Comparison of ENCODE assay signal across 3 cellular contexts in the genomic region with DNA sequence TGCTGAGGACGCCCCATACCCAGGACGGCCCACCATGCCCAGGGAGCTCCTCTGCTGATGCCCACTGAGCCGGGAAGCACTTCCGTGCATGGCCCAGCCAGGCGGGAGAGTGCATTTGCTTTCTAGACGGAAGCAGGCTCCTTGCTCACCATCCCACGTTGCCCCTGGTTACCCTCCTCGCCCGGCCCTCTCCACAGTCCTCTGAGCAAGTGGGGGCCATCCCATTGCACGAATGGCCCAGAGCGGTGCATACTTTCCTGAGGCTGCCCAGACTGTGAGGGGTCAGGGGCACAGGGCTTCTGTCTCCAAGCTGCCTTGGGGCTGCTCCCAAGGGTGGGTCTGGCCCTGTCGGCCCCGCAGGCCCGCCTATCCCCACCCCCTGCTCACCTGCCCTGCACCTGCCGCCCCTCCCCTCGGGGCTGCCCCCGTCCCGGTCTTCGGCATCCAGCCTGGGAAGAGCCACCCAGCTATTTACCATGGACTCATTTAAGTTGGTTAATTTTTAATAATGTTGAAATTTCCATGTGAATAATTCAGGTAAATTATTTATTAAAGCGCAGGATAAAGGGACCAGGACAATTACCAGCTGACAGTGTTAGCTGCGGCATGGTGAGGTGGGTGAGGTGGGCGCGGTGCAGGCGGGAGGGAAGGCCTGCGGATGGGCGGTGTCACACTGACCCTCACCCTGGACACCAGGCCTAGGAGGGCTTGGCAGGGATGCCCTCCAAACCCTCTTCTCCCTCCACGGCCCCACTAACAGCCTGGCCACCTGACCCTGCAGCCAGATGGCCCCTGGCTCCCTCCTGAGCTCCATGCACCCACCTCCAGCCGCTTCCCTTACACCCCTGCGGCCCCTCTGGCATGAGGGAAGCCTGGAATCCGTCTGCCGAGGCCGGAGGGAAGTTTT.
TF ChIP-seq lines count a peak whose summit lies in the region.

No MANE protein-coding gene starts in this region.

TF ChIP-seq in SK-N-SH, 30 proteins besides CTCF, POLR2A, EP300 and RAD21 (continues in another document):
- TF ChIP-seq YY1 (IDR thresholded peaks at IDR 0.05; ENCODE audit: low read depth), result no peak
- TF ChIP-seq, protein P1, sequence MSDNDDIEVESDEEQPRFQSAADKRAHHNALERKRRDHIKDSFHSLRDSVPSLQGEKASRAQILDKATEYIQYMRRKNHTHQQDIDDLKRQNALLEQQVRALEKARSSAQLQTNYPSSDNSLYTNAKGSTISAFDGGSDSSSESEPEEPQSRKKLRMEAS (IDR thresholded peaks at IDR 0.05; ENCODE audit: low read depth), result no peak
- TF ChIP-seq, protein P2, sequence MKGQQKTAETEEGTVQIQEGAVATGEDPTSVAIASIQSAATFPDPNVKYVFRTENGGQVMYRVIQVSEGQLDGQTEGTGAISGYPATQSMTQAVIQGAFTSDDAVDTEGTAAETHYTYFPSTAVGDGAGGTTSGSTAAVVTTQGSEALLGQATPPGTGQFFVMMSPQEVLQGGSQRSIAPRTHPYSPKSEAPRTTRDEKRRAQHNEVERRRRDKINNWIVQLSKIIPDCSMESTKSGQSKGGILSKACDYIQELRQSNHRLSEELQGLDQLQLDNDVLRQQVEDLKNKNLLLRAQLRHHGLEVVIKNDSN (IDR thresholded peaks at IDR 0.05; ENCODE audit: borderline replicate concordance, low read depth), result no peak
- no peak for TF ChIP-seq CHD2 (IDR thresholded peaks at IDR 0.05; ENCODE audit: low read length, partially characterized antibody)
- TF ChIP-seq, protein P3, sequence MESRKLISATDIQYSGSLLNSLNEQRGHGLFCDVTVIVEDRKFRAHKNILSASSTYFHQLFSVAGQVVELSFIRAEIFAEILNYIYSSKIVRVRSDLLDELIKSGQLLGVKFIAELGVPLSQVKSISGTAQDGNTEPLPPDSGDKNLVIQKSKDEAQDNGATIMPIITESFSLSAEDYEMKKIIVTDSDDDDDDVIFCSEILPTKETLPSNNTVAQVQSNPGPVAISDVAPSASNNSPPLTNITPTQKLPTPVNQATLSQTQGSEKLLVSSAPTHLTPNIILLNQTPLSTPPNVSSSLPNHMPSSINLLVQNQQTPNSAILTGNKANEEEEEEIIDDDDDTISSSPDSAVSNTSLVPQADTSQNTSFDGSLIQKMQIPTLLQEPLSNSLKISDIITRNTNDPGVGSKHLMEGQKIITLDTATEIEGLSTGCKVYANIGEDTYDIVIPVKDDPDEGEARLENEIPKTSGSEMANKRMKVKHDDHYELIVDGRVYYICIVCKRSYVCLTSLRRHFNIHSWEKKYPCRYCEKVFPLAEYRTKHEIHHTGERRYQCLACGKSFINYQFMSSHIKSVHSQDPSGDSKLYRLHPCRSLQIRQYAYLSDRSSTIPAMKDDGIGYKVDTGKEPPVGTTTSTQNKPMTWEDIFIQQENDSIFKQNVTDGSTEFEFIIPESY (IDR thresholded peaks at IDR 0.05; ENCODE audit: borderline replicate concordance, low read depth), result no peak
- TF ChIP-seq, protein P4, sequence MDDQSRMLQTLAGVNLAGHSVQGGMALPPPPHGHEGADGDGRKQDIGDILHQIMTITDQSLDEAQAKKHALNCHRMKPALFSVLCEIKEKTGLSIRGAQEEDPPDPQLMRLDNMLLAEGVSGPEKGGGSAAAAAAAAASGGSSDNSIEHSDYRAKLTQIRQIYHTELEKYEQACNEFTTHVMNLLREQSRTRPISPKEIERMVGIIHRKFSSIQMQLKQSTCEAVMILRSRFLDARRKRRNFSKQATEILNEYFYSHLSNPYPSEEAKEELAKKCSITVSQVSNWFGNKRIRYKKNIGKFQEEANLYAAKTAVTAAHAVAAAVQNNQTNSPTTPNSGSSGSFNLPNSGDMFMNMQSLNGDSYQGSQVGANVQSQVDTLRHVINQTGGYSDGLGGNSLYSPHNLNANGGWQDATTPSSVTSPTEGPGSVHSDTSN (IDR thresholded peaks at IDR 0.05), result no peak
- no peak for TF ChIP-seq FOSL2 (IDR thresholded peaks at IDR 0.05; ENCODE audit: borderline replicate concordance, low read depth)
- TF ChIP-seq TCF12 (IDR thresholded peaks at IDR 0.05), result no peak
- TF ChIP-seq NRF1 (IDR thresholded peaks at IDR 0.05; ENCODE audit: low read depth, low read length), result no peak
- TF ChIP-seq POLR2AphosphoS5 (IDR thresholded peaks at IDR 0.05; ENCODE audit: low read depth, low read length), result no peak
- TF ChIP-seq TEAD4 (IDR thresholded peaks at IDR 0.05; ENCODE audit: borderline replicate concordance, insufficient read depth), result no peak
- TF ChIP-seq TAF1 (IDR thresholded peaks at IDR 0.05; ENCODE audit: borderline replicate concordance, low read depth, low read length), result no peak
- TF ChIP-seq SMC3 (IDR thresholded peaks at IDR 0.05; ENCODE audit: low read depth, low read length), result no peak
- no peak for TF ChIP-seq NFIC (IDR thresholded peaks at IDR 0.05; ENCODE audit: borderline replicate concordance)
- TF ChIP-seq RXRA (IDR thresholded peaks at IDR 0.05; ENCODE audit: borderline replicate concordance, low read depth), result no peak
- no peak for TF ChIP-seq MEF2A (IDR thresholded peaks at IDR 0.05; ENCODE audit: borderline replicate concordance, low read depth)
- no peak for TF ChIP-seq RCOR1 (IDR thresholded peaks at IDR 0.05; ENCODE audit: low read length)

TF ChIP-seq in SK-N-SH treated with all-trans-retinoic acid at 6 μM for 48 hours, 23 proteins besides CTCF, POLR2A, EP300 and RAD21:
- no peak for TF ChIP-seq OSR1 (CRISPR knock-in tag; IDR thresholded peaks at IDR 0.05)
- TF ChIP-seq ZFP3 (CRISPR knock-in tag; IDR thresholded peaks at IDR 0.05), result no peak
- TF ChIP-seq, protein P5, sequence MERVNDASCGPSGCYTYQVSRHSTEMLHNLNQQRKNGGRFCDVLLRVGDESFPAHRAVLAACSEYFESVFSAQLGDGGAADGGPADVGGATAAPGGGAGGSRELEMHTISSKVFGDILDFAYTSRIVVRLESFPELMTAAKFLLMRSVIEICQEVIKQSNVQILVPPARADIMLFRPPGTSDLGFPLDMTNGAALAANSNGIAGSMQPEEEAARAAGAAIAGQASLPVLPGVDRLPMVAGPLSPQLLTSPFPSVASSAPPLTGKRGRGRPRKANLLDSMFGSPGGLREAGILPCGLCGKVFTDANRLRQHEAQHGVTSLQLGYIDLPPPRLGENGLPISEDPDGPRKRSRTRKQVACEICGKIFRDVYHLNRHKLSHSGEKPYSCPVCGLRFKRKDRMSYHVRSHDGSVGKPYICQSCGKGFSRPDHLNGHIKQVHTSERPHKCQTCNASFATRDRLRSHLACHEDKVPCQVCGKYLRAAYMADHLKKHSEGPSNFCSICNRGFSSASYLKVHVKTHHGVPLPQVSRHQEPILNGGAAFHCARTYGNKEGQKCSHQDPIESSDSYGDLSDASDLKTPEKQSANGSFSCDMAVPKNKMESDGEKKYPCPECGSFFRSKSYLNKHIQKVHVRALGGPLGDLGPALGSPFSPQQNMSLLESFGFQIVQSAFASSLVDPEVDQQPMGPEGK (CRISPR knock-in tag; IDR thresholded peaks at IDR 0.05; ENCODE audit: borderline replicate concordance), result no peak
- no peak for TF ChIP-seq CSDC2 (CRISPR knock-in tag; IDR thresholded peaks at IDR 0.05)
- TF ChIP-seq PPARA (CRISPR knock-in tag; IDR thresholded peaks at IDR 0.05; ENCODE audit: borderline replicate concordance), result no peak
- TF ChIP-seq ZFP30 (CRISPR knock-in tag; IDR thresholded peaks at IDR 0.05), result no peak
- TF ChIP-seq, protein P6, sequence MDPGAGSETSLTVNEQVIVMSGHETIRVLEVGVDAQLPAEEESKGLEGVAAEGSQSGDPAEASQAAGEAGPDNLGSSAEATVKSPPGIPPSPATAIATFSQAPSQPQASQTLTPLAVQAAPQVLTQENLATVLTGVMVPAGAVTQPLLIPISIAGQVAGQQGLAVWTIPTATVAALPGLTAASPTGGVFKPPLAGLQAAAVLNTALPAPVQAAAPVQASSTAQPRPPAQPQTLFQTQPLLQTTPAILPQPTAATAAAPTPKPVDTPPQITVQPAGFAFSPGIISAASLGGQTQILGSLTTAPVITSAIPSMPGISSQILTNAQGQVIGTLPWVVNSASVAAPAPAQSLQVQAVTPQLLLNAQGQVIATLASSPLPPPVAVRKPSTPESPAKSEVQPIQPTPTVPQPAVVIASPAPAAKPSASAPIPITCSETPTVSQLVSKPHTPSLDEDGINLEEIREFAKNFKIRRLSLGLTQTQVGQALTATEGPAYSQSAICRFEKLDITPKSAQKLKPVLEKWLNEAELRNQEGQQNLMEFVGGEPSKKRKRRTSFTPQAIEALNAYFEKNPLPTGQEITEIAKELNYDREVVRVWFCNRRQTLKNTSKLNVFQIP (CRISPR knock-in tag; IDR thresholded peaks at IDR 0.05; ENCODE audit: borderline replicate concordance, low read depth), result no peak
- no peak for TF ChIP-seq RARB (CRISPR knock-in tag; IDR thresholded peaks at IDR 0.05)
- TF ChIP-seq ESRRG (CRISPR knock-in tag; IDR thresholded peaks at IDR 0.05), result no peak
- TF ChIP-seq ZC3H10 (CRISPR knock-in tag; IDR thresholded peaks at IDR 0.05), result no peak
- no peak for TF ChIP-seq TOX (CRISPR knock-in tag; IDR thresholded peaks at IDR 0.05; ENCODE audit: borderline replicate concordance)
- no peak for TF ChIP-seq SNAI2 (CRISPR knock-in tag; IDR thresholded peaks at IDR 0.05)

TF ChIP-seq in HCT116, 20 proteins besides CTCF, POLR2A, EP300 and RAD21:
- TF ChIP-seq, protein P3 (IDR thresholded peaks at IDR 0.05; ENCODE audit: extremely low read depth, insufficient replicate concordance, low read length), result no peak
- TF ChIP-seq, protein P7, sequence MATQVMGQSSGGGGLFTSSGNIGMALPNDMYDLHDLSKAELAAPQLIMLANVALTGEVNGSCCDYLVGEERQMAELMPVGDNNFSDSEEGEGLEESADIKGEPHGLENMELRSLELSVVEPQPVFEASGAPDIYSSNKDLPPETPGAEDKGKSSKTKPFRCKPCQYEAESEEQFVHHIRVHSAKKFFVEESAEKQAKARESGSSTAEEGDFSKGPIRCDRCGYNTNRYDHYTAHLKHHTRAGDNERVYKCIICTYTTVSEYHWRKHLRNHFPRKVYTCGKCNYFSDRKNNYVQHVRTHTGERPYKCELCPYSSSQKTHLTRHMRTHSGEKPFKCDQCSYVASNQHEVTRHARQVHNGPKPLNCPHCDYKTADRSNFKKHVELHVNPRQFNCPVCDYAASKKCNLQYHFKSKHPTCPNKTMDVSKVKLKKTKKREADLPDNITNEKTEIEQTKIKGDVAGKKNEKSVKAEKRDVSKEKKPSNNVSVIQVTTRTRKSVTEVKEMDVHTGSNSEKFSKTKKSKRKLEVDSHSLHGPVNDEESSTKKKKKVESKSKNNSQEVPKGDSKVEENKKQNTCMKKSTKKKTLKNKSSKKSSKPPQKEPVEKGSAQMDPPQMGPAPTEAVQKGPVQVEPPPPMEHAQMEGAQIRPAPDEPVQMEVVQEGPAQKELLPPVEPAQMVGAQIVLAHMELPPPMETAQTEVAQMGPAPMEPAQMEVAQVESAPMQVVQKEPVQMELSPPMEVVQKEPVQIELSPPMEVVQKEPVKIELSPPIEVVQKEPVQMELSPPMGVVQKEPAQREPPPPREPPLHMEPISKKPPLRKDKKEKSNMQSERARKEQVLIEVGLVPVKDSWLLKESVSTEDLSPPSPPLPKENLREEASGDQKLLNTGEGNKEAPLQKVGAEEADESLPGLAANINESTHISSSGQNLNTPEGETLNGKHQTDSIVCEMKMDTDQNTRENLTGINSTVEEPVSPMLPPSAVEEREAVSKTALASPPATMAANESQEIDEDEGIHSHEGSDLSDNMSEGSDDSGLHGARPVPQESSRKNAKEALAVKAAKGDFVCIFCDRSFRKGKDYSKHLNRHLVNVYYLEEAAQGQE (IDR thresholded peaks at IDR 0.05; ENCODE audit: low read depth), result no peak
- TF ChIP-seq, protein P1 (IDR thresholded peaks at IDR 0.05), result no peak
- TF ChIP-seq FOSL1 (IDR thresholded peaks at IDR 0.05; ENCODE audit: low read depth), result no peak
- no peak for TF ChIP-seq JUND (IDR thresholded peaks at IDR 0.05)
- TF ChIP-seq EGR1 (IDR thresholded peaks at IDR 0.05; ENCODE audit: low read depth), result no peak
- TF ChIP-seq EZH2 (IDR thresholded peaks at IDR 0.05), result no peak
- TF ChIP-seq, protein P8, sequence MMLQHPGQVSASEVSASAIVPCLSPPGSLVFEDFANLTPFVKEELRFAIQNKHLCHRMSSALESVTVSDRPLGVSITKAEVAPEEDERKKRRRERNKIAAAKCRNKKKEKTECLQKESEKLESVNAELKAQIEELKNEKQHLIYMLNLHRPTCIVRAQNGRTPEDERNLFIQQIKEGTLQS (IDR thresholded peaks at IDR 0.05), result no peak
- no peak for TF ChIP-seq CBX3 (IDR thresholded peaks at IDR 0.05; ENCODE audit: low read depth)
- TF ChIP-seq SIN3A (IDR thresholded peaks at IDR 0.05; ENCODE audit: low read depth), result no peak
- no peak for TF ChIP-seq CEBPB (IDR thresholded peaks at IDR 0.05; ENCODE audit: low read depth)
- no peak for TF ChIP-seq EZH2phosphoT487 (IDR thresholded peaks at IDR 0.05; ENCODE audit: borderline replicate concordance)
- no peak for TF ChIP-seq ELF1 (IDR thresholded peaks at IDR 0.05; ENCODE audit: borderline replicate concordance, low read depth)
- no peak for TF ChIP-seq POLR2AphosphoS5 (IDR thresholded peaks at IDR 0.05; ENCODE audit: low read depth, low read length)
- no peak for TF ChIP-seq TCF7L2 (IDR thresholded peaks at IDR 0.05; ENCODE audit: borderline replicate concordance, extremely low read depth, insufficient read depth, insufficient read length)
